In genomic region chr10:71748671-71749191, GRCh38 we compare ENCODE assay signal across 7 cellular contexts. TPM values are rescaled to one million over a fixed set of nuclear protein-coding genes. Genes with fewer than 3 reads are reported as not detected.
DNase-seq lines count a peak whose midpoint lies in the region; ATAC-seq and TF ChIP-seq lines count a peak whose summit lies in the region.

No MANE protein-coding gene starts in this region.

- WGBS in lung, 2 donors: 8 to 24% methylated on average over 15 of the region's 15 CpGs

- peak; percentile 54 for ATAC-seq in GM21447 (IDR thresholded peaks at IDR 0.05; ENCODE audit: unreplicated experiment)
- ATAC-seq in lung (ENCODE audit: insufficient read depth, low FRiP score): peak; percentile 53
- ATAC-seq in stimulated activated memory B cell treated with anti-CD40 and anti-IgM and Interleukin-4, amounts not matched to agents 10 μg/mL and 1 μg/mL and 100 μg/mL, for 72 hours: peak; percentile 85
- ATAC-seq in HG03521 (IDR thresholded peaks at IDR 0.05; ENCODE audit: unreplicated experiment): no peak

- H3K4me1 ChIP-seq in lung (ENCODE audit: control insufficient read depth in 2 of 2, insufficient read depth in 2 of 2, low read length in 2 of 2): peaks cover 17 to 47% of the 10 kb centered on the region in 2 donors

- H3K9me3 Mint-ChIP-seq in activated naive CD4-positive, alpha-beta T cell treated with anti-CD3 and anti-CD28 coated beads, Interleukin-2, amount 10 ng/mL, durations not matched to agents 7 days and 5 days: no peaks in the 10 kb centered on the region
- no peaks in the 10 kb centered on the region for H3K9me3 Mint-ChIP-seq in stimulated activated memory B cell treated with anti-CD40 and anti-IgM and Interleukin-4, amounts not matched to agents 10 μg/mL and 1 μg/mL and 100 μg/mL, for 72 hours

- no peaks in the 10 kb centered on the region for H3K27me3 Mint-ChIP-seq in activated naive CD4-positive, alpha-beta T cell treated with anti-CD3 and anti-CD28 coated beads, Interleukin-2, amount 10 ng/mL, durations not matched to agents 7 days and 5 days
- no peaks in the 10 kb centered on the region for H3K27me3 Mint-ChIP-seq in stimulated activated memory B cell treated with anti-CD40 and anti-IgM and Interleukin-4, amounts not matched to agents 10 μg/mL and 1 μg/mL and 100 μg/mL, for 72 hours

- CTCF ChIA-PET in activated naive CD4-positive, alpha-beta T cell treated with anti-CD3 and anti-CD28 coated beads, Interleukin-2, amount 10 ng/mL, durations not matched to agents 7 days and 5 days (lab: Charles Lee): interaction anchor here (0.7 to 4.9 kb wide), 12 partner anchors 9 to 54 kb away, joined by 3 to 36 read pairs (median 5); partner anchors contain the start of gene VSIR

- H3K27ac ChIP-seq in lung (ENCODE audit: low read depth in 1 of 2, low read length in 1 of 2): peak overlapping the region; percentile 43 to 90

- no peaks in the 10 kb centered on the region for H3K27me3 ChIP-seq in lung (ENCODE audit: control insufficient read depth, insufficient read depth)

- peak overlapping the region; percentile 96 for H3K27ac Mint-ChIP-seq in activated naive CD4-positive, alpha-beta T cell treated with anti-CD3 and anti-CD28 coated beads, Interleukin-2, amount 10 ng/mL, durations not matched to agents 7 days and 5 days
- peak overlapping the region; percentile 90 for H3K27ac Mint-ChIP-seq in stimulated activated memory B cell treated with anti-CD40 and anti-IgM and Interleukin-4, amounts not matched to agents 10 μg/mL and 1 μg/mL and 100 μg/mL, for 72 hours

- H3K36me3 ChIP-seq in lung (ENCODE audit: control insufficient read depth in 2 of 2, insufficient read depth in 2 of 2, low read length in 2 of 2): peaks cover 0 to 31% of the 10 kb centered on the region in 2 donors

- peaks cover 98% of the 10 kb centered on the region for H3K4me1 Mint-ChIP-seq in activated naive CD4-positive, alpha-beta T cell treated with anti-CD3 and anti-CD28 coated beads, Interleukin-2, amount 10 ng/mL, durations not matched to agents 7 days and 5 days
- H3K4me1 Mint-ChIP-seq in stimulated activated memory B cell treated with anti-CD40 and anti-IgM and Interleukin-4, amounts not matched to agents 10 μg/mL and 1 μg/mL and 100 μg/mL, for 72 hours: peaks cover 80% of the 10 kb centered on the region

- DNase-seq in RPMI8226: peak; percentile 78
- DNase-seq in activated naive CD4-positive, alpha-beta T cell treated with anti-CD3 and anti-CD28 coated beads, Interleukin-2, amount 10 ng/mL, durations not matched to agents 7 days and 5 days: peak; percentile 93
- peak; percentile 68 for DNase-seq in lung (ENCODE audit: low spot score)
- DNase-seq in NCI-H345 (lab: John Stamatoyannopoulos, UW): no peak

- no peaks in the 10 kb centered on the region for H3K9me3 ChIP-seq in lung (ENCODE audit: control insufficient read depth in 2 of 2, insufficient read depth in 1 of 2, low read length in 1 of 2)

- no peak for TF ChIP-seq CTCF in lung (IDR thresholded peaks at IDR 0.05; ENCODE audit: control extremely low read depth, extremely low read depth)

- peaks cover 67% of the 10 kb centered on the region for H3K36me3 Mint-ChIP-seq in activated naive CD4-positive, alpha-beta T cell treated with anti-CD3 and anti-CD28 coated beads, Interleukin-2, amount 10 ng/mL, durations not matched to agents 7 days and 5 days
- peaks cover 7% of the 10 kb centered on the region for H3K36me3 Mint-ChIP-seq in stimulated activated memory B cell treated with anti-CD40 and anti-IgM and Interleukin-4, amounts not matched to agents 10 μg/mL and 1 μg/mL and 100 μg/mL, for 72 hours

- no peak overlapping the region for H3K4me3 ChIP-seq in lung

- peak overlapping the region; percentile 49 for H3K4me3 Mint-ChIP-seq in activated naive CD4-positive, alpha-beta T cell treated with anti-CD3 and anti-CD28 coated beads, Interleukin-2, amount 10 ng/mL, durations not matched to agents 7 days and 5 days
- peak overlapping the region; percentile 47 for H3K4me3 Mint-ChIP-seq in stimulated activated memory B cell treated with anti-CD40 and anti-IgM and Interleukin-4, amounts not matched to agents 10 μg/mL and 1 μg/mL and 100 μg/mL, for 72 hours

RNA-seq across cellular contexts. Expression of gene VSIR, which starts 24.6 kb away (rescaled TPM):
- 100 to 1,000 TPM in 1 of 2 donors, 10 to 100 TPM in 1; 55.2 to 114 TPM for total RNA-seq in lung
- 100 to 1,000 TPM in 1 of 2 donors, 10 to 100 TPM in 1; 32.3 to 244 TPM for polyA plus RNA-seq in lung

RNA-seq across cellular contexts. Expression of gene C10orf105, which starts 29.2 kb away (rescaled TPM):
- total RNA-seq in lung: under 1 TPM; 0.14 to 0.58 TPM
- under 1 TPM; 0.20 to 0.34 TPM for polyA plus RNA-seq in lung
